In genomic region chr6:34152042-34152524, GRCh38 we compare ENCODE assay signal across 2 cellular contexts.
TF ChIP-seq lines count a peak whose summit lies in the region.

No MANE protein-coding gene starts in this region.

TF ChIP-seq in SK-N-SH treated with all-trans-retinoic acid at 6 μM for 48 hours, 23 proteins besides CTCF, POLR2A, EP300 and RAD21 (continued from another document):
- no peak for TF ChIP-seq POU6F1 (CRISPR knock-in tag; IDR thresholded peaks at IDR 0.05; ENCODE audit: borderline replicate concordance, low read depth)
- TF ChIP-seq ZNF565 (CRISPR knock-in tag; conservative IDR thresholded peaks at IDR 0.05; ENCODE audit: low read depth): no peak

TF ChIP-seq in WTC11, 78 proteins besides CTCF, POLR2A, EP300 and RAD21 (continued from another document):
- no peak for TF ChIP-seq PRDM15 (CRISPR knock-in tag; IDR thresholded peaks at IDR 0.05)
- TF ChIP-seq ATF6 (CRISPR knock-in tag; IDR thresholded peaks at IDR 0.05): no peak
- no peak for TF ChIP-seq ZNF532 (CRISPR knock-in tag; IDR thresholded peaks at IDR 0.05; ENCODE audit: borderline replicate concordance)
- no peak for TF ChIP-seq NR2C2 (CRISPR knock-in tag; IDR thresholded peaks at IDR 0.05)
- no peak for TF ChIP-seq RORB (CRISPR knock-in tag; IDR thresholded peaks at IDR 0.05)
- no peak for TF ChIP-seq ZNF138 (CRISPR knock-in tag; conservative IDR thresholded peaks at IDR 0.05)
- TF ChIP-seq ZNF512 (CRISPR knock-in tag; IDR thresholded peaks at IDR 0.05; ENCODE audit: borderline replicate concordance): no peak
- no peak for TF ChIP-seq ZNF232 (CRISPR knock-in tag; IDR thresholded peaks at IDR 0.05)
- no peak for TF ChIP-seq JAZF1 (CRISPR knock-in tag; IDR thresholded peaks at IDR 0.05)
